In genomic region chr17:80859004-80859941, GRCh38 we compare ENCODE assay signal across 8 cellular contexts.
DNase-seq lines count a peak whose midpoint lies in the region; ATAC-seq, FAIRE-seq and TF ChIP-seq lines count a peak whose summit lies in the region.

No MANE protein-coding gene starts in this region.

- H3K36me3 ChIP-seq in keratinocyte (ENCODE audit: control insufficient read depth in 2 of 2, extremely low read depth in 1 of 2, insufficient read depth in 2 of 2, low read length in 2 of 2) = peaks cover 1 to 17% of the 10 kb centered on the region in 2 experiments
- no peaks in the 10 kb centered on the region for H3K36me3 ChIP-seq in thoracic aorta

- H3K27ac ChIP-seq in keratinocyte (ENCODE audit: control insufficient read depth, insufficient read depth, low read length) = peak overlapping the region; percentile 99
- H3K27ac ChIP-seq in thoracic aorta = no peak overlapping the region

- H3K4me1 ChIP-seq in keratinocyte (ENCODE audit: control insufficient read depth, extremely low read depth, insufficient read depth, low read length) (peaks cover 55% of the 10 kb centered on the region), thoracic aorta (ENCODE audit: control insufficient read depth in 1 of 2, low read depth in 2 of 2) (peaks cover 19 to 29% of the 10 kb centered on the region in 2 donors)

- dilution Hi-C loops in keratinocyte (cut with MboI; ENCODE audit: extremely low pct_ligation_motif_present, low sequenced_read_pairs) = no loop called here

- FAIRE-seq in keratinocyte (lab: Jason Lieb, UNC) = no peak

- H3K79me2 ChIP-seq in keratinocyte (ENCODE audit: control insufficient read depth, insufficient read depth, low read length) = no peaks in the 10 kb centered on the region

- POLR2A ChIA-PET in AG04449 (lab: Yijun Ruan, JAX) = no interaction called here

- H3K27me3 ChIP-seq in keratinocyte (ENCODE audit: control insufficient read depth, extremely low read depth, insufficient read depth, low read length) (no peaks in the 10 kb centered on the region), thoracic aorta (replicated peaks; ENCODE audit: insufficient read depth) (no peaks in the 10 kb centered on the region)

- H2AFZ ChIP-seq in keratinocyte (ENCODE audit: control insufficient read depth, low read length) = no peak overlapping the region

- in situ Hi-C loops in astrocyte of the spinal cord (cut with HindIII; ENCODE audit: low sequenced_read_pairs) = no loop called here

- H3K4me3 ChIP-seq in AG04449 (ENCODE audit: low read depth, low read length) (no peak overlapping the region), astrocyte of the spinal cord (ENCODE audit: low read depth, low read length) (no peak overlapping the region), keratinocyte (ENCODE audit: control insufficient read depth in 2 of 3, extremely low read depth in 1 of 3, insufficient read depth in 2 of 3, low read depth in 1 of 3, low read length in 3 of 3) (no peak overlapping the region), thoracic aorta (no peak overlapping the region)

- peak overlapping the region; percentile 42 for H3K9ac ChIP-seq in keratinocyte (ENCODE audit: control insufficient read depth, extremely low read depth, insufficient read depth, low read length)

- H3K4me2 ChIP-seq in keratinocyte (ENCODE audit: control insufficient read depth, extremely low read depth, insufficient read depth, low read depth, low read length) = peak overlapping the region; percentile 30

- H4K20me1 ChIP-seq in keratinocyte (ENCODE audit: control insufficient read depth, extremely low read depth, insufficient read depth, low read length) = no peaks in the 10 kb centered on the region

- DNase-seq in AG04449 (ENCODE audit: low read depth, low spot score) = peak; percentile 76
- DNase-seq in LHCN-M2 (ENCODE audit: low read depth) = peak; percentile 93
- DNase-seq in astrocyte of the spinal cord (ENCODE audit: low read depth, low spot score) = peak; percentile 89
- peak; percentile 64 for DNase-seq in keratinocyte (ENCODE audit: low read depth, low spot score)
- DNase-seq in thoracic aorta (ENCODE audit: low spot score) = peak; percentile 28
- DNase-seq in mesenteric fat pad (ENCODE audit: low spot score) = no peak
- DNase-seq in DMS53 treated with DMSO at 0.1 percent for 48 hours (lab: John Stamatoyannopoulos, UW; ENCODE audit: unreplicated experiment) = no peak
- no peak for DNase-seq in activated CD4-positive, alpha-beta T cell treated with anti-CD3 and anti-CD28 coated beads, Interleukin-2, amount 50 U/mL, for 48 hours

- no peaks in the 10 kb centered on the region for H3K9me1 ChIP-seq in keratinocyte (ENCODE audit: control insufficient read depth, extremely low read depth, insufficient read depth, low read length)

- TF ChIP-seq CTCF in AG04449 (IDR thresholded peaks at IDR 0.05; ENCODE audit: insufficient read depth, low read length, missing control alignments) = peak; percentile 25
- peak; percentile 36 for TF ChIP-seq CTCF in astrocyte of the spinal cord (IDR thresholded peaks at IDR 0.05; ENCODE audit: low read depth, low read length)
- TF ChIP-seq CTCF in keratinocyte (optimal IDR thresholded peaks at IDR 0.05 in 1 of 3, IDR thresholded peaks at IDR 0.05 in 1 of 3, conservative IDR thresholded peaks at IDR 0.05 in 1 of 3; ENCODE audit: extremely low read depth in 1 of 3, insufficient read depth in 2 of 3, low read length in 3 of 3) = peak in 1 of 3 experiments; percentile 54
- no peak for TF ChIP-seq CTCF in thoracic aorta (IDR thresholded peaks at IDR 0.05)

- CTCF ChIA-PET in AG04449 (lab: Yijun Ruan, JAX) = interaction anchor here (0.7 to 2.2 kb wide), 14 partner anchors 8 to 444 kb away, joined by 3 to 18 read pairs (median 3); partner anchors contain the start of gene ENDOV

- no peak for ATAC-seq in thoracic aorta (ENCODE audit: insufficient number of reproducible peaks, low FRiP score, low read depth)

- H3K9me3 ChIP-seq in keratinocyte (ENCODE audit: control insufficient read depth, low read depth, low read length) = no peaks in the 10 kb centered on the region
- no peaks in the 10 kb centered on the region for H3K9me3 ChIP-seq in thoracic aorta

Comparison
In these comparisons a context has a peak if more than half of its experiments do, and no peak if none do; other contexts are left out.
1. DNase-seq: peak in AG04449 (single experiment), LHCN-M2 (single experiment), astrocyte of the spinal cord (single experiment), keratinocyte (single experiment) and thoracic aorta (single experiment); none in mesenteric fat pad (single experiment), DMS53 treated with DMSO at 0.1 percent for 48 hours (single experiment) and activated CD4-positive, alpha-beta T cell treated with anti-CD3 and anti-CD28 coated beads, Interleukin-2, amount 50 U/mL, for 48 hours (0 of 2).